Comparison of ENCODE assay signal across 2 cellular contexts in genomic region chr17:7060165-7060890, GRCh38.
TF ChIP-seq lines count a peak whose summit lies in the region.

No MANE protein-coding gene starts in this region.

TF ChIP-seq in IMR-90, 13 proteins besides CTCF, POLR2A, EP300 and RAD21:
- TF ChIP-seq SMC3 (IDR thresholded peaks at IDR 0.05; ENCODE audit: low read depth, low read length) (no peak), FOS (IDR thresholded peaks at IDR 0.05; ENCODE audit: low read depth, low read length) (peak; percentile 67)
TF ChIP-seq in IMR-90: peak in this region for 1.

TF ChIP-seq in HepG2, 621 proteins besides CTCF, POLR2A, EP300 and RAD21:
- TF ChIP-seq ZKSCAN1 (IDR thresholded peaks at IDR 0.05; ENCODE audit: low read length) (peak; percentile 83), ELF1 (CRISPR knock-in tag; IDR thresholded peaks at IDR 0.05) (no peak), ETV6 (CRISPR knock-in tag; conservative IDR thresholded peaks at IDR 0.05) (no peak), FOSL2 (CRISPR knock-in tag; IDR thresholded peaks at IDR 0.05) (0 out of 2 replicates have a peak, but pooled peaks have one; percentile 22), KLF15 (CRISPR knock-in tag; IDR thresholded peaks at IDR 0.05; ENCODE audit: borderline replicate concordance) (no peak), ZNF652 (CRISPR knock-in tag; IDR thresholded peaks at IDR 0.05; ENCODE audit: borderline replicate concordance, low read depth) (peak; percentile 83; the same call in 1 of the 2 replicates), ZNF12 (CRISPR knock-in tag; IDR thresholded peaks at IDR 0.05) (0 out of 2 replicates have a peak, but pooled peaks have one; percentile 35)
- TF ChIP-seq, protein P1, sequence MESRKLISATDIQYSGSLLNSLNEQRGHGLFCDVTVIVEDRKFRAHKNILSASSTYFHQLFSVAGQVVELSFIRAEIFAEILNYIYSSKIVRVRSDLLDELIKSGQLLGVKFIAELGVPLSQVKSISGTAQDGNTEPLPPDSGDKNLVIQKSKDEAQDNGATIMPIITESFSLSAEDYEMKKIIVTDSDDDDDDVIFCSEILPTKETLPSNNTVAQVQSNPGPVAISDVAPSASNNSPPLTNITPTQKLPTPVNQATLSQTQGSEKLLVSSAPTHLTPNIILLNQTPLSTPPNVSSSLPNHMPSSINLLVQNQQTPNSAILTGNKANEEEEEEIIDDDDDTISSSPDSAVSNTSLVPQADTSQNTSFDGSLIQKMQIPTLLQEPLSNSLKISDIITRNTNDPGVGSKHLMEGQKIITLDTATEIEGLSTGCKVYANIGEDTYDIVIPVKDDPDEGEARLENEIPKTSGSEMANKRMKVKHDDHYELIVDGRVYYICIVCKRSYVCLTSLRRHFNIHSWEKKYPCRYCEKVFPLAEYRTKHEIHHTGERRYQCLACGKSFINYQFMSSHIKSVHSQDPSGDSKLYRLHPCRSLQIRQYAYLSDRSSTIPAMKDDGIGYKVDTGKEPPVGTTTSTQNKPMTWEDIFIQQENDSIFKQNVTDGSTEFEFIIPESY (CRISPR knock-in tag; IDR thresholded peaks at IDR 0.05): peak; percentile 94
- TF ChIP-seq, protein P2, sequence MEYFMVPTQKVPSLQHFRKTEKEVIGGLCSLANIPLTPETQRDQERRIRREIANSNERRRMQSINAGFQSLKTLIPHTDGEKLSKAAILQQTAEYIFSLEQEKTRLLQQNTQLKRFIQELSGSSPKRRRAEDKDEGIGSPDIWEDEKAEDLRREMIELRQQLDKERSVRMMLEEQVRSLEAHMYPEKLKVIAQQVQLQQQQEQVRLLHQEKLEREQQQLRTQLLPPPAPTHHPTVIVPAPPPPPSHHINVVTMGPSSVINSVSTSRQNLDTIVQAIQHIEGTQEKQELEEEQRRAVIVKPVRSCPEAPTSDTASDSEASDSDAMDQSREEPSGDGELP (IDR thresholded peaks at IDR 0.05; ENCODE audit: borderline replicate concordance, low read depth): no peak
- TF ChIP-seq, protein P3, sequence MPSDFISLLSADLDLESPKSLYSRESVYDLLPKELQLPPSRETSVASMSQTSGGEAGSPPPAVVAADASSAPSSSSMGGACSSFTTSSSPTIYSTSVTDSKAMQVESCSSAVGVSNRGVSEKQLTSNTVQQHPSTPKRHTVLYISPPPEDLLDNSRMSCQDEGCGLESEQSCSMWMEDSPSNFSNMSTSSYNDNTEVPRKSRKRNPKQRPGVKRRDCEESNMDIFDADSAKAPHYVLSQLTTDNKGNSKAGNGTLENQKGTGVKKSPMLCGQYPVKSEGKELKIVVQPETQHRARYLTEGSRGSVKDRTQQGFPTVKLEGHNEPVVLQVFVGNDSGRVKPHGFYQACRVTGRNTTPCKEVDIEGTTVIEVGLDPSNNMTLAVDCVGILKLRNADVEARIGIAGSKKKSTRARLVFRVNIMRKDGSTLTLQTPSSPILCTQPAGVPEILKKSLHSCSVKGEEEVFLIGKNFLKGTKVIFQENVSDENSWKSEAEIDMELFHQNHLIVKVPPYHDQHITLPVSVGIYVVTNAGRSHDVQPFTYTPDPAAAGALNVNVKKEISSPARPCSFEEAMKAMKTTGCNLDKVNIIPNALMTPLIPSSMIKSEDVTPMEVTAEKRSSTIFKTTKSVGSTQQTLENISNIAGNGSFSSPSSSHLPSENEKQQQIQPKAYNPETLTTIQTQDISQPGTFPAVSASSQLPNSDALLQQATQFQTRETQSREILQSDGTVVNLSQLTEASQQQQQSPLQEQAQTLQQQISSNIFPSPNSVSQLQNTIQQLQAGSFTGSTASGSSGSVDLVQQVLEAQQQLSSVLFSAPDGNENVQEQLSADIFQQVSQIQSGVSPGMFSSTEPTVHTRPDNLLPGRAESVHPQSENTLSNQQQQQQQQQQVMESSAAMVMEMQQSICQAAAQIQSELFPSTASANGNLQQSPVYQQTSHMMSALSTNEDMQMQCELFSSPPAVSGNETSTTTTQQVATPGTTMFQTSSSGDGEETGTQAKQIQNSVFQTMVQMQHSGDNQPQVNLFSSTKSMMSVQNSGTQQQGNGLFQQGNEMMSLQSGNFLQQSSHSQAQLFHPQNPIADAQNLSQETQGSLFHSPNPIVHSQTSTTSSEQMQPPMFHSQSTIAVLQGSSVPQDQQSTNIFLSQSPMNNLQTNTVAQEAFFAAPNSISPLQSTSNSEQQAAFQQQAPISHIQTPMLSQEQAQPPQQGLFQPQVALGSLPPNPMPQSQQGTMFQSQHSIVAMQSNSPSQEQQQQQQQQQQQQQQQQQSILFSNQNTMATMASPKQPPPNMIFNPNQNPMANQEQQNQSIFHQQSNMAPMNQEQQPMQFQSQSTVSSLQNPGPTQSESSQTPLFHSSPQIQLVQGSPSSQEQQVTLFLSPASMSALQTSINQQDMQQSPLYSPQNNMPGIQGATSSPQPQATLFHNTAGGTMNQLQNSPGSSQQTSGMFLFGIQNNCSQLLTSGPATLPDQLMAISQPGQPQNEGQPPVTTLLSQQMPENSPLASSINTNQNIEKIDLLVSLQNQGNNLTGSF (CRISPR knock-in tag; IDR thresholded peaks at IDR 0.05): no peak
